In genomic region chr13:109759609-109760008, GRCh38 we compare ENCODE assay signal across 19 cellular contexts.
"Had no signal": no experiment of that assay in that cellular context is flagged by ENCODE, and none has a peak within 500 bp of the region (broad histone marks: within the 10 kb centered on the region; RNA-seq: fewer than 3 reads in every experiment).

No MANE protein-coding gene starts in this region.

- H3K36me3 ChIP-seq: colonic mucosa had no signal

- H3K4me3 ChIP-seq: colonic mucosa, dorsolateral prefrontal cortex, left ventricle myocardium inferior, pancreas, upper lobe of left lung had no signal

- H3K27me3 Mint-ChIP-seq: effector memory CD8-positive, alpha-beta T cell; naive thymus-derived CD4-positive, alpha-beta T cell had no signal

- H3K4me1 ChIP-seq: colonic mucosa, pancreas had no signal

- H3K9me3 ChIP-seq: colonic mucosa, left ventricle myocardium inferior, pancreas, upper lobe of left lung had no signal

- ATAC-seq: activated T-cell treated with anti-CD3 and anti-CD28 coated beads, Interleukin-2, amount 50 U/mL, for 4 hours; esophagus mucosa; naive thymus-derived CD4-positive, alpha-beta T cell; pancreas; right cardiac atrium had no signal

- H3K27me3 ChIP-seq: colonic mucosa, dorsolateral prefrontal cortex, pancreas, upper lobe of left lung had no signal

- H3K27ac Mint-ChIP-seq: naive thymus-derived CD4-positive, alpha-beta T cell; WTC11 had no signal

- H3K4me3 Mint-ChIP-seq: activated T-cell treated with anti-CD3 and anti-CD28 coated beads, Interleukin-2, amount 50 U/mL, for 4 hours; effector memory CD8-positive, alpha-beta T cell; naive thymus-derived CD4-positive, alpha-beta T cell; WTC11 had no signal

- H3K27ac ChIP-seq: colonic mucosa, left ventricle myocardium inferior, pancreas, upper lobe of left lung had no signal

- H3K9me3 Mint-ChIP-seq: activated T-cell treated with anti-CD3 and anti-CD28 coated beads, Interleukin-2, amount 50 U/mL, for 4 hours; effector memory CD8-positive, alpha-beta T cell; naive thymus-derived CD4-positive, alpha-beta T cell; WTC11 had no signal

- DNase-seq: activated CD8-positive, alpha-beta memory T cell treated with anti-CD3 and anti-CD28 coated beads, Interleukin-2, amount 50 U/mL, for 4 hours; activated naive CD4-positive, alpha-beta T cell treated with Interleukin-2 at 50 U/mL for 16 hours; activated T-cell treated with anti-CD3 and anti-CD28 coated beads, Interleukin-2, amount 50 U/mL, for 4 hours; amygdala; colonic mucosa; dorsolateral prefrontal cortex; effector memory CD8-positive, alpha-beta T cell; hippocampal formation; kidney glomerular epithelial cell; left ventricle myocardium inferior; naive thymus-derived CD4-positive, alpha-beta T cell; pancreas; stimulated activated CD4-positive, alpha-beta T cell treated with anti-CD3 and anti-CD28 coated beads, Interleukin-4, amount 100 ng/mL, for 24 hours; stimulated activated naive CD4-positive, alpha-beta T cell treated with Interleukin-2 at 50 U/mL for 16 hours; T-helper 9 cell; upper lobe of left lung had no signal
